Comparison of ENCODE assay signal across 8 cellular contexts in the genomic region with DNA sequence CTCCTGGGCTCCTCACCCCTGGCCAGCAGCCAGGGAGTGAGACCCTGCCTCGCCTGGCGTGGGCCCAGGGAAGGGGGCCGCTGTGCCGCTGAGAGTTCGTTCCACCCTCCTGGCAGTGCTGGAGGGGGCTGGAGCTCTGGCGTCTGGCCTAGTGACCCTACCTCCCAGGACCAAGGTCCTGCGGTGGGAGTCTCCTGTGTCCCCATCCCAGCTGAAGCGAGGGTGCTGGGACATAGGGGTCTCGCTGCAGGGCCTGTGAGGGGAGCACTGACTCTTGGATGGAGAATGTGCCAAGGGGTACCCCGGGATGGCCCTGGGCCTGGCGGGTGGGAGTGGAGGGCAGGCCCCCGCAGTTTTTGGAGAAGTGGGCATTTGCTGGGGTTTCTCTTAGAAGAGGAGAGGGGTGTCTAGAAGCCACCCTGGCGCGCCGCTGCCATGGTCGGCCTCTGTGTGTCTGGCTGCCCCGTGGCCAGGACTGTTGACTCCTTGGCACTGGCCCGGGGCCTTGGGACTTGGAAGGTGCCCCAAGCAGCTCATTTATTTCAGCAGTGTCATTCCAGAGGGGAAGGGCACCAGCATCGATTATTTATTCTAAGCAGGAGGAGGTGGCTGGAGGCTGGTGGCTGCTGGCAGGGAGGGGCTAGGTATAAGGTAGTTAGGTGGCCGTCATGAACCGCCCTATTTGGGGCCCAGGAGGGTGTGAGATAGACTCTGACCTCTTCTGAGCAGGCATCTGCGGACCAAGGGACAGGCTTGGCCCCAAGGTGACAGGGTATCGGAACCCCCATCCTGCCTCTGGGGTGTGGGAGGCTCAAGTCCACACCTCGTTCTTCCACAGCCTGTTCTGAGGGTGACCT. TPM values are rescaled to one million over a fixed set of nuclear protein-coding genes. Genes with fewer than 3 reads are reported as not detected.
DNase-seq lines count a peak whose midpoint lies in the region; ATAC-seq and TF ChIP-seq lines count a peak whose summit lies in the region.

No MANE protein-coding gene starts in this region.

- H3K4me3 ChIP-seq in CD4-positive, alpha-beta memory T cell (ENCODE audit: low read length in 2 of 2), result no peak overlapping the region
- peak overlapping the region; percentile 70 for H3K4me3 ChIP-seq in SJSA1
- peak overlapping the region; percentile 64 for H3K4me3 ChIP-seq in fibroblast of mammary gland (ENCODE audit: control insufficient read depth, low read depth, low read length)
- H3K4me3 ChIP-seq in neuron (ENCODE audit: low read length), result peak overlapping the region; percentile 52

- peaks cover 0 to 5% of the 10 kb centered on the region in 2 donors for H3K36me3 Mint-ChIP-seq in CD4-positive, alpha-beta memory T cell

- H3K9me3 ChIP-seq in CD4-positive, alpha-beta memory T cell (ENCODE audit: control insufficient read depth in 1 of 2, low read length in 2 of 2), result no peaks in the 10 kb centered on the region
- H3K9me3 ChIP-seq in SJSA1 (replicated peaks) (no peaks in the 10 kb centered on the region), neuron (ENCODE audit: low read length) (no peaks in the 10 kb centered on the region)

- peaks cover 0 to 2% (median 0%) of the 10 kb centered on the region in 8 donors for H3K9me3 Mint-ChIP-seq in CD4-positive, alpha-beta memory T cell

- H3K27me3 Mint-ChIP-seq in CD4-positive, alpha-beta memory T cell, result no peaks in the 10 kb centered on the region

- no peaks in the 10 kb centered on the region for H3K36me3 ChIP-seq in CD4-positive, alpha-beta memory T cell (ENCODE audit: insufficient read depth, low read length)
- peaks cover 7% of the 10 kb centered on the region; the same call in 1 of the 2 replicates for H3K36me3 ChIP-seq in SJSA1
- peaks cover 3% of the 10 kb centered on the region for H3K36me3 ChIP-seq in neuron (ENCODE audit: insufficient read depth, low read length)

- H2AFZ ChIP-seq in neuron (ENCODE audit: low read depth, low read length), result no peak overlapping the region

- CTCF ChIA-PET in CD4-positive, alpha-beta memory T cell (lab: Charles Lee; ENCODE audit: partially characterized antibody), result no interaction called here

- no peaks in the 10 kb centered on the region for H3K27me3 ChIP-seq in CD4-positive, alpha-beta memory T cell (ENCODE audit: insufficient read depth, low read length)
- no peaks in the 10 kb centered on the region for H3K27me3 ChIP-seq in SJSA1 (replicated peaks)
- no peaks in the 10 kb centered on the region for H3K27me3 ChIP-seq in neuron (ENCODE audit: insufficient read depth, low read length)

- no peak for ATAC-seq in activated CD4-positive, CD25-positive, alpha-beta regulatory T cell treated with anti-CD3 and anti-CD28 coated beads, Interleukin-2, amount 50 U/mL, for 24 hours
- ATAC-seq in GM19023 (IDR thresholded peaks at IDR 0.05; ENCODE audit: unreplicated experiment) (no peak), HG02970 (IDR thresholded peaks at IDR 0.05; ENCODE audit: low FRiP score, unreplicated experiment) (no peak)

- peaks cover 12 to 15% (median 14%) of the 10 kb centered on the region in 4 donors for H3K4me1 Mint-ChIP-seq in CD4-positive, alpha-beta memory T cell

- intact Hi-C loops in CD4-positive, alpha-beta memory T cell (cut with micrococcal nuclease), result no loop called here

- H3K4me1 ChIP-seq in CD4-positive, alpha-beta memory T cell (ENCODE audit: insufficient read depth, low read length), result peaks cover 22% of the 10 kb centered on the region
- H3K4me1 ChIP-seq in SJSA1 (replicated peaks) (peaks cover 12% of the 10 kb centered on the region), neuron (ENCODE audit: insufficient read depth, low read length) (peaks cover 11% of the 10 kb centered on the region)

- no peak for DNase-seq in CD4-positive, alpha-beta memory T cell
- no peak for DNase-seq in SJSA1 (ENCODE audit: low read depth in 1 of 2, low spot score in 2 of 2)
- no peak for DNase-seq in fibroblast of mammary gland (ENCODE audit: low read depth)
- DNase-seq in 8988T, result no peak

- H3K27ac Mint-ChIP-seq in CD4-positive, alpha-beta memory T cell, result peak overlapping the region in 5 of 7 donors; percentile 27 to 75 (median 47)

- no peak overlapping the region for H3K27ac ChIP-seq in CD4-positive, alpha-beta memory T cell (ENCODE audit: low read depth, low read length)
- H3K27ac ChIP-seq in SJSA1, result peak overlapping the region; percentile 49

- TF ChIP-seq CTCF in fibroblast of mammary gland (conservative IDR thresholded peaks at IDR 0.05; ENCODE audit: control insufficient read depth, insufficient read depth, low read depth, low read length), result no peak

- H3K4me3 Mint-ChIP-seq in CD4-positive, alpha-beta memory T cell, result peak overlapping the region; percentile 22 to 77 (median 54)

- POLR2A ChIA-PET in CD4-positive, alpha-beta memory T cell (lab: Charles Lee; ENCODE audit: partially characterized antibody), result interaction anchor here (0.7 kb wide), 1 partner anchor 9 kb away, joined by 3 read pairs; no protein-coding TSS in a partner anchor

RNA-seq across cellular contexts. Expression of a gene that starts 1.5 kb away (rescaled TPM):
- total RNA-seq in CD4-positive, alpha-beta memory T cell, result 1 to 10 TPM; 8.6 to 8.8 TPM
- polyA plus RNA-seq in CD4-positive, alpha-beta memory T cell, result under 1 TPM; 0.30 to 0.81 TPM
- 9.9 and 21.2 TPM in 2 replicates for total RNA-seq in SJSA1 (2014; rRNA removed; shearing (Covaris generic))

Comparison
In these comparisons a context has a peak if more than half of its experiments do, and no peak if none do; other contexts are left out.
1. H3K4me3 ChIP-seq: peak in SJSA1 (single experiment), fibroblast of mammary gland (single experiment) and neuron (single experiment); none in CD4-positive, alpha-beta memory T cell (0 of 2).